Comparison of ENCODE assay signal across 8 cellular contexts in genomic region chr1:162497104-162497722, GRCh38. TPM values are rescaled to one million over a fixed set of nuclear protein-coding genes. Genes with fewer than 3 reads are reported as not detected.
DNase-seq lines count a peak whose midpoint lies in the region; FAIRE-seq and TF ChIP-seq lines count a peak whose summit lies in the region.

No MANE protein-coding gene starts in this region.

- TF ChIP-seq RAD21 in H1 (IDR thresholded peaks at IDR 0.05 in 1 of 2, conservative IDR thresholded peaks at IDR 0.05 in 1 of 2; ENCODE audit: low read depth in 2 of 2, low read length in 2 of 2): no peak

- H3K4me2 ChIP-seq in OCI-LY1 (ENCODE audit: low read length) (peak overlapping the region; percentile 89), H1 (ENCODE audit: insufficient read depth in 1 of 2, low read depth in 2 of 2, low read length in 2 of 2) (peak overlapping the region; percentile 80 to 85), neural progenitor cell (peak overlapping the region; percentile 99)

- peaks cover 13% of the 10 kb centered on the region for H3K4me1 Mint-ChIP-seq in neural progenitor cell

- no peak overlapping the region for H4K8ac ChIP-seq in H1 (ENCODE audit: extremely low read depth, insufficient read depth, low read length)

- POLR2A ChIA-PET in H1 (lab: Charles Lee; ENCODE audit: partially characterized antibody): no interaction called here

- CTCF ChIA-PET in H1 (lab: Charles Lee; ENCODE audit: partially characterized antibody): no interaction called here

- H2BK120ac ChIP-seq in H1 (replicated peaks; ENCODE audit: low read depth, low read length): peak overlapping the region; percentile 1

- H3K4me1 ChIP-seq in OCI-LY1 (ENCODE audit: insufficient read depth, low read length, severe bottlenecking) (peaks cover 24% of the 10 kb centered on the region), H1 (replicated peaks in 1 of 4; ENCODE audit: control insufficient read depth in 3 of 4, insufficient read depth in 4 of 4, low read length in 3 of 4) (peaks cover 0 to 2% (median 0%) of the 10 kb centered on the region in 4 experiments; a peak in 3 of 7 replicates), neural progenitor cell (peaks cover 8% of the 10 kb centered on the region)

- no peaks in the 10 kb centered on the region for H3K79me1 ChIP-seq in H1 (ENCODE audit: low read depth, low read length)

- no peak overlapping the region for H2BK20ac ChIP-seq in H1 (ENCODE audit: low read length)

- H3K27me3 Mint-ChIP-seq in neural progenitor cell (ENCODE audit: insufficient read depth, low read depth): no peaks in the 10 kb centered on the region

- TF ChIP-seq EP300 in H1 (IDR thresholded peaks at IDR 0.05; ENCODE audit: borderline replicate concordance in 1 of 2, low read depth in 2 of 2, low read length in 2 of 2): no peak

- H3F3A ChIP-seq in OCI-LY1 (ENCODE audit: insufficient read depth, low read length): no peaks in the 10 kb centered on the region
- H3F3A ChIP-seq in neural progenitor cell (ENCODE audit: low read depth): no peaks in the 10 kb centered on the region

- H3K9me3 ChIP-seq in OCI-LY1 (ENCODE audit: low read length) (no peaks in the 10 kb centered on the region), H1 (ENCODE audit: insufficient read depth in 2 of 2, low read depth in 1 of 2, low read length in 1 of 2) (no peaks in the 10 kb centered on the region), neural progenitor cell (ENCODE audit: low read depth) (peaks cover 5% of the 10 kb centered on the region)

- no peak overlapping the region for H2BK15ac ChIP-seq in H1 (ENCODE audit: low read length)

- H3K27ac ChIP-seq in C4-2B (peak overlapping the region; percentile 98), OCI-LY1 (ENCODE audit: low read depth, low read length, poor library complexity, severe bottlenecking) (peak overlapping the region; percentile 76), H1 (ENCODE audit: low read depth, low read length) (peak overlapping the region; percentile 54; the same call in 1 of the 2 replicates), neural progenitor cell (no peak overlapping the region)

- peaks cover 5% of the 10 kb centered on the region; the same call in 1 of the 2 replicates for H3K23me2 ChIP-seq in H1 (ENCODE audit: low read depth, low read length)

- H3K36me3 ChIP-seq in OCI-LY1 (ENCODE audit: insufficient read depth, low read length) (peaks cover 24% of the 10 kb centered on the region), H1 (ENCODE audit: control insufficient read depth in 2 of 4, insufficient read depth in 4 of 4, low read length in 3 of 4) (peaks cover 2 to 20% (median 16%) of the 10 kb centered on the region in 4 experiments; a peak in 6 of 8 replicates), neural progenitor cell (peaks cover 4% of the 10 kb centered on the region)

- no peak overlapping the region for H3K4ac ChIP-seq in H1 (replicated peaks; ENCODE audit: insufficient read length, low read depth, low read length)

- no peaks in the 10 kb centered on the region for H3K27me3 ChIP-seq in OCI-LY1 (ENCODE audit: insufficient read depth, low read length)
- no peaks in the 10 kb centered on the region for H3K27me3 ChIP-seq in H1 (replicated peaks in 1 of 4; ENCODE audit: control insufficient read depth in 3 of 4, extremely low read depth in 1 of 4, insufficient read depth in 3 of 4, low read length in 3 of 4)
- peaks cover 11% of the 10 kb centered on the region for H3K27me3 ChIP-seq in neural progenitor cell

- H3K27ac Mint-ChIP-seq in neural progenitor cell: peak overlapping the region; percentile 93

- H3K79me2 ChIP-seq in OCI-LY1 (ENCODE audit: insufficient read depth, low read length) (peaks cover 22% of the 10 kb centered on the region), H1 (ENCODE audit: control insufficient read depth in 1 of 2, insufficient read depth in 2 of 2, low read length in 2 of 2) (peaks cover 3 to 33% of the 10 kb centered on the region in 2 experiments), neural progenitor cell (ENCODE audit: low read depth) (peaks cover 49% of the 10 kb centered on the region)

- no peak overlapping the region for H3K23ac ChIP-seq in H1 (ENCODE audit: insufficient read length)

- FAIRE-seq in H1 (lab: Jason Lieb, UNC) (no peak), H54 (lab: Jason Lieb, UNC) (no peak)

- H3K36me3 Mint-ChIP-seq in neural progenitor cell: peaks cover 8% of the 10 kb centered on the region

- H3K9me2 ChIP-seq in OCI-LY1 (ENCODE audit: low read depth, low read length): no peaks in the 10 kb centered on the region

- peak overlapping the region; percentile 94 for H3K4me3 ChIP-seq in OCI-LY1 (ENCODE audit: low read depth, low read length, poor library complexity, severe bottlenecking)
- H3K4me3 ChIP-seq in H1 (ENCODE audit: extremely low read depth in 1 of 4, insufficient read depth in 2 of 4, low read depth in 3 of 4, low read length in 4 of 4): peak overlapping the region; percentile 81 to 98 (median 92)
- peak overlapping the region; percentile 85 for H3K4me3 ChIP-seq in neural progenitor cell

- TF ChIP-seq POLR2A in H1 (IDR thresholded peaks at IDR 0.05; ENCODE audit: control extremely low read depth in 1 of 2, low read depth in 2 of 2, low read length in 2 of 2): no peak
- TF ChIP-seq POLR2A in H54 (IDR thresholded peaks at IDR 0.05; ENCODE audit: low read depth, low read length): no peak

- H4K20me1 ChIP-seq in OCI-LY1 (ENCODE audit: insufficient read depth, low read length) (no peaks in the 10 kb centered on the region), H1 (replicated peaks in 1 of 2; ENCODE audit: control insufficient read depth in 1 of 2, insufficient read depth in 2 of 2, low read length in 2 of 2) (peaks cover 2% of the 10 kb centered on the region in 2 experiments), neural progenitor cell (ENCODE audit: low read depth) (peaks cover 21% of the 10 kb centered on the region)

- H3K9ac ChIP-seq in OCI-LY1 (ENCODE audit: low read length): peak overlapping the region; percentile 90; the same call in 1 of the 2 replicates
- H3K9ac ChIP-seq in H1 (replicated peaks in 1 of 4; ENCODE audit: extremely low read depth in 1 of 4, low read depth in 3 of 4, low read length in 3 of 4): peak overlapping the region in 1 of 4 experiments; percentile 56; a peak in 2 of 7 replicates
- H3K9ac ChIP-seq in neural progenitor cell: no peak overlapping the region

- H3K18ac ChIP-seq in H1 (ENCODE audit: extremely low read depth, low read length): peak overlapping the region; percentile 78

- no peak overlapping the region for H2AK5ac ChIP-seq in H1 (ENCODE audit: low read depth, low read length)

- H3K56ac ChIP-seq in H1 (replicated peaks; ENCODE audit: insufficient read length, low read depth, low read length): no peak overlapping the region

- H4K91ac ChIP-seq in H1 (replicated peaks; ENCODE audit: insufficient read length, low read length): peak overlapping the region; percentile 77

- H2AFZ ChIP-seq in OCI-LY1 (ENCODE audit: low read length) (peak overlapping the region; percentile 99), H1 (ENCODE audit: low read length) (peak overlapping the region; percentile 97), neural progenitor cell (replicated peaks) (peak overlapping the region; percentile 97)

- H3K9me3 Mint-ChIP-seq in neural progenitor cell: peaks cover 10% of the 10 kb centered on the region

- peak overlapping the region; percentile 97 for H4K5ac ChIP-seq in H1 (ENCODE audit: insufficient read length, low read depth, low read length)

- H3K4me3 Mint-ChIP-seq in neural progenitor cell: peak overlapping the region; percentile 91

- DNase-seq in H1 (ENCODE audit: low read depth in 1 of 2, low spot score in 2 of 2) (no peak), neural progenitor cell (ENCODE audit: low spot score) (peak; percentile 1), NCI-H1105 treated with DMSO at 0.1 percent for 48 hours (lab: John Stamatoyannopoulos, UW) (no peak), SW 1271 (lab: John Stamatoyannopoulos, UW) (no peak), H54 (ENCODE audit: insufficient read length, low spot score) (no peak)
- DNase-seq in stimulated activated CD4-positive, alpha-beta T cell treated with anti-CD3 and anti-CD28 coated beads, Interleukin-4, amount 100 ng/mL, for 4 hours: no peak

- WGBS in H1 (ENCODE audit: extremely low coverage in 1 of 2, insufficient coverage in 1 of 2, insufficient read length in 1 of 2, insufficient replicate concordance in 2 of 2, low coverage in 1 of 2, low lambda C conversion rate in 2 of 2, missing lambda C conversion rate in 1 of 2), 2 experiments: 34% methylated on average over 13 of the region's 13 CpGs; no CpG with 5 or more reads in 1 of the 2 experiments

- H2BK5ac ChIP-seq in H1 (ENCODE audit: low read depth, low read length): 0 out of 2 replicates have a peak overlapping the region, but pooled peaks have one; percentile 20

- no peak overlapping the region for H3K14ac ChIP-seq in H1 (ENCODE audit: insufficient read length)

- TF ChIP-seq CTCF in C4-2B (conservative IDR thresholded peaks at IDR 0.05) (no peak), OCI-LY1 (IDR thresholded peaks at IDR 0.05; ENCODE audit: low read length) (no peak), H1 (IDR thresholded peaks at IDR 0.05; ENCODE audit: control extremely low read depth in 1 of 3, insufficient read depth in 1 of 3, low read depth in 1 of 3, low read length in 3 of 3) (no peak), neural progenitor cell (IDR thresholded peaks at IDR 0.05) (no peak)

- no peak overlapping the region for H2BK12ac ChIP-seq in H1 (ENCODE audit: low read depth, low read length)

TF ChIP-seq in H1, 55 proteins besides CTCF, POLR2A, EP300 and RAD21 (continues in another document):
- TF ChIP-seq ZNF274 (IDR thresholded peaks at IDR 0.05; ENCODE audit: borderline replicate concordance, extremely low read depth, low read length) (no peak), BACH1 (IDR thresholded peaks at IDR 0.05; ENCODE audit: low read length) (no peak), KDM5A (IDR thresholded peaks at IDR 0.05; ENCODE audit: low read length) (no peak), SP4 (IDR thresholded peaks at IDR 0.05; ENCODE audit: low read length) (no peak), NRF1 (IDR thresholded peaks at IDR 0.05; ENCODE audit: low read depth, low read length) (no peak), GTF2F1 (IDR thresholded peaks at IDR 0.05; ENCODE audit: borderline replicate concordance, low read depth, low read length) (no peak), SP1 (IDR thresholded peaks at IDR 0.05; ENCODE audit: low read depth, low read length) (no peak), HDAC2 (IDR thresholded peaks at IDR 0.05; ENCODE audit: borderline replicate concordance in 1 of 2, low read depth in 2 of 2, low read length in 2 of 2) (no peak)

RNA-seq across cellular contexts. Expression of gene UHMK1, which starts 0.4 kb away (rescaled TPM):
- total RNA-seq in H1 (2021; fragmentation: NEBNext Ultra II Directional; extraction: Animal tissue kit (Norgen Biotek cat#: 25700)): 15.0 and 16.1 TPM in 2 replicates
- 3.1 and 4.6 TPM in 2 replicates for polyA plus RNA-seq in H1 (2011; rRNA removed)
- 6.6 TPM for polyA plus RNA-seq in H1 (2011; cell fraction: cytosol; rRNA removed)
- 3.2 TPM for polyA plus RNA-seq in H1 (2011; cell fraction: nucleus; rRNA removed)
- 3.0 to 8.9 TPM (median 4.7 TPM) in 4 replicates for polyA plus RNA-seq in H1 (2012, experiment 1 of 2)
- polyA plus RNA-seq in H1 (2012, experiment 2 of 2): 0.80 TPM
- 8.4 TPM for polyA plus RNA-seq in H1 (2013, experiment 1 of 2)
- polyA plus RNA-seq in H1 (2013, experiment 2 of 2): 7.5 TPM
- 15.9 and 21.7 TPM in 2 replicates for polyA minus RNA-seq in H1 (2011; rRNA and poly(A)+ RNA removed)
- polyA minus RNA-seq in H1 (2011; cell fraction: cytosol; rRNA and poly(A)+ RNA removed): 9.2 TPM
- 18.5 TPM for polyA minus RNA-seq in H1 (2011; cell fraction: nucleus; rRNA and poly(A)+ RNA removed)
- total RNA-seq in neural progenitor cell (ENCODE audit: low replicate concordance): 33.8 and 48.8 TPM in 2 replicates
